8 cellular contexts compared by ENCODE assay signal in the genomic region with DNA sequence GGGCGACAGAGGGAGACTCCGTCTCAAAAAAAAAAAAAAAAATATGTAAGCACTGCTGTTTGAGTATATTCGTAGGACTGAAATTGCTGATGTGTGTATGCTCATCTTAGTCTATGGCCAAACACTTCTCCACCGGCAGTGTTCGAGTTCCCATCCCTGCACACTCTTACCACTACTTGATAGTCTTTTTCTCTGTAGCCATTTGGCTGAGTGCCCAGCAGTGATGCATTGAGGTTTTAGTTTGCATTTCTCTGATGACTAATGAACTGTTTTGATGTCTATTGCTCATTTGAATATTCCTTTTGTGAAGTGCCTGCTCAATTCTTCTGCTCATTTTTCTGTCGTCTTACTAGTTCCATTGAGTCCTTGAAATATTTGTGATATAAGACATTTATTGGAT. TPM values are rescaled to one million over a fixed set of nuclear protein-coding genes. Genes with fewer than 3 reads are reported as not detected.
DNase-seq lines count a peak whose midpoint lies in the region; ATAC-seq and TF ChIP-seq lines count a peak whose summit lies in the region.

No MANE protein-coding gene starts in this region.

- H3K4me2 ChIP-seq in OCI-LY1 (ENCODE audit: low read length): peak overlapping the region; percentile 90

- no peaks in the 10 kb centered on the region for H3K27me3 ChIP-seq in OCI-LY1 (ENCODE audit: insufficient read depth, low read length)

- TF ChIP-seq CTCF in AG09309 (IDR thresholded peaks at IDR 0.05; ENCODE audit: control insufficient read depth, insufficient read depth, low read depth, low read length, missing control alignments) (no peak), OCI-LY1 (IDR thresholded peaks at IDR 0.05; ENCODE audit: low read length) (no peak), fibroblast of villous mesenchyme (IDR thresholded peaks at IDR 0.05; ENCODE audit: insufficient read depth, low read depth, low read length) (no peak)

- peak overlapping the region; percentile 84 for H3K27ac ChIP-seq in OCI-LY1 (ENCODE audit: low read depth, low read length, poor library complexity, severe bottlenecking)

- H3F3A ChIP-seq in OCI-LY1 (ENCODE audit: insufficient read depth, low read length): no peaks in the 10 kb centered on the region

- H3K9me2 ChIP-seq in OCI-LY1 (ENCODE audit: low read depth, low read length): no peaks in the 10 kb centered on the region

- no peaks in the 10 kb centered on the region for H3K79me2 ChIP-seq in OCI-LY1 (ENCODE audit: insufficient read depth, low read length)

- H4K20me1 ChIP-seq in OCI-LY1 (ENCODE audit: insufficient read depth, low read length): no peaks in the 10 kb centered on the region

- H3K36me3 ChIP-seq in OCI-LY1 (ENCODE audit: insufficient read depth, low read length): 0 out of 2 replicates have a peak, but pooled peaks cover 4% of the 10 kb centered on the region

- ATAC-seq in GM18867 (IDR thresholded peaks at IDR 0.05; ENCODE audit: unreplicated experiment) (peak; percentile 61), HG03342 (IDR thresholded peaks at IDR 0.05; ENCODE audit: unreplicated experiment) (peak; percentile 40), GM19455 (IDR thresholded peaks at IDR 0.05; ENCODE audit: unreplicated experiment) (no peak)

- no peak overlapping the region for H2AFZ ChIP-seq in OCI-LY1 (ENCODE audit: low read length)

- H3K9ac ChIP-seq in OCI-LY1 (ENCODE audit: low read length): no peak overlapping the region; the same call in 1 of the 2 replicates

- peaks cover 28% of the 10 kb centered on the region for H3K4me1 ChIP-seq in OCI-LY1 (ENCODE audit: insufficient read depth, low read length, severe bottlenecking)

- H3K4me3 ChIP-seq in AG09309 (ENCODE audit: control insufficient read depth, low read depth, low read length): no peak overlapping the region
- peak overlapping the region; percentile 83 for H3K4me3 ChIP-seq in OCI-LY1 (ENCODE audit: low read depth, low read length, poor library complexity, severe bottlenecking)
- no peak overlapping the region for H3K4me3 ChIP-seq in fibroblast of villous mesenchyme (ENCODE audit: low read depth, low read length)

- no peaks in the 10 kb centered on the region for H3K9me3 ChIP-seq in OCI-LY1 (ENCODE audit: low read length)

- DNase-seq in AG09309 (ENCODE audit: low read depth) (peak; percentile 70), fibroblast of villous mesenchyme (ENCODE audit: low read depth) (peak; percentile 94)
- DNase-seq in activated T-cell treated with anti-CD3 and anti-CD28 coated beads, Interleukin-2, amount 50 U/mL, for 1 hour: peak; percentile 76
- DNase-seq in stimulated activated CD4-positive, alpha-beta T cell treated with anti-CD3 and anti-CD28 coated beads, TNF-alpha, amount 100 ng/mL, for 1 hour (ENCODE audit: low read depth in 3 of 3, low spot score in 1 of 3): peak; percentile 65 to 71 (median 66)

RNA-seq across cellular contexts. Expression of gene TIRAP, which starts 1.9 kb away (rescaled TPM):
- total RNA-seq in fibroblast of villous mesenchyme: 7.4 and 7.8 TPM in 2 replicates

RNA-seq across cellular contexts. Expression of gene FOXRED1, which starts 15.9 kb away (rescaled TPM):
- total RNA-seq in fibroblast of villous mesenchyme: 6.0 and 10.3 TPM in 2 replicates

RNA-seq across cellular contexts. Expression of gene SRPRA, which starts 16.1 kb away (rescaled TPM):
- 85.4 and 102 TPM in 2 replicates for total RNA-seq in fibroblast of villous mesenchyme

RNA-seq across cellular contexts. Expression of gene DCPS, which starts 19.0 kb away (rescaled TPM):
- total RNA-seq in fibroblast of villous mesenchyme: 10.4 and 12.9 TPM in 2 replicates
